Comparison of ENCODE assay signal across 1 cellular context in the genomic region with DNA sequence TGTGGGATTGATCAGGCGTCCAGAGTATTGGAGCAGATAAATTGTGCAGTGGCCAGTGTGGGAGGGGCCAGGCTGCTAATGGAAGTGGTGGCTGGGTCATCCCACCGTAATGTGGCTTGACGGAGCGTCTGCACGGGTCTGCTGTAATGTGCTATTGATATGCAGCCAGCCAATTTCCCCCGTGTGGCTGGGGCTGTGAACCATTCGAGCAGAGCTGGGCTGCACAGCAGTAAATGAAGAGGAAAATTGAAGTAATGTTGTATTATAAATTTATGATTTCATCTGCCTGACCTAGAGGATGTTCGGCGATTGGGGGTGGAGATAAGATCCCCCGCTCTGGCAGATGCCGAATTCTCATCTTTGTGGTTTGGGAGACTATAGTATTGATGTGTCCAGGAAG.
TF ChIP-seq lines count a peak whose summit lies in the region.

No MANE protein-coding gene starts in this region.

TF ChIP-seq in SK-N-SH treated with all-trans-retinoic acid at 6 μM for 48 hours, 23 proteins besides CTCF, POLR2A, EP300 and RAD21 (continued from another document):
- TF ChIP-seq ZFP30 (CRISPR knock-in tag; IDR thresholded peaks at IDR 0.05): no peak
- TF ChIP-seq PPARA (CRISPR knock-in tag; IDR thresholded peaks at IDR 0.05; ENCODE audit: borderline replicate concordance): no peak
